In the genomic region with DNA sequence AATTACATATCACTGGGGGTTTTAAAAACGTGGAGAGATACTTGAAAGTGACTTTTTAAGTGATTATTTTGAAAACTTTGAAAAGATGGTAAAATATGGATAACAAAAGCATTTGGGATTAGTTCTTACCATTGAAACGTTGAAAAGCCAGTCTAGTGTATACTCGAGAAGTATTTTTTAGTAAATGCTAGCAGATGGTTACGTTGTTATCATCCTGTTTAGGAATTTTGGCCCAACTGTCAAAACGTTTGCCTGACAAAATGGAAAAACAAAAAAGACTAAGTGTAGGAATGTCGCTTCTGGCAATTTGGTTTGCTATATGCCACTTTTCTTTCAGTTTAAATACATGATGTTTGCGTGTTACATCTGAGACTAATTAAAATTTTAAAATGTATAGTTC, we compare ENCODE assay signal across 8 cellular contexts. TPM values are rescaled to one million over a fixed set of nuclear protein-coding genes. Genes with fewer than 3 reads are reported as not detected.
DNase-seq lines count a peak whose midpoint lies in the region; ATAC-seq and TF ChIP-seq lines count a peak whose summit lies in the region.

No MANE protein-coding gene starts in this region.

- peaks cover 0 to 1% of the 10 kb centered on the region in 2 donors for H3K27me3 Mint-ChIP-seq in T-cell

- POLR2A ChIA-PET in T-cell (lab: Charles Lee) = no interaction called here

- peaks cover 23% of the 10 kb centered on the region for H3K36me3 ChIP-seq in skeletal muscle satellite cell (ENCODE audit: insufficient read depth, low read length)

- H3K4me3 Mint-ChIP-seq in T-cell = peak overlapping the region; percentile 93 to 99 (median 98)

- H3K27me3 ChIP-seq in skeletal muscle satellite cell (ENCODE audit: control insufficient read depth, insufficient read depth, low read length) = no peaks in the 10 kb centered on the region

- H3K9ac ChIP-seq in skeletal muscle satellite cell (ENCODE audit: low read depth, low read length) = peak overlapping the region; percentile 98

- no peak for DNase-seq in GM12865 (ENCODE audit: low read depth)
- no peak for DNase-seq in T-cell
- DNase-seq in fibroblast of villous mesenchyme (ENCODE audit: low read depth) = peak; percentile 3
- no peak for DNase-seq in AG08395 (ENCODE audit: low spot score)
- no peak for DNase-seq in activated gamma-delta T cell treated with Interleukin-2 at 50 U/mL for 16 hours

- H3K4me1 Mint-ChIP-seq in T-cell = peaks cover 65 to 68% (median 66%) of the 10 kb centered on the region in 3 donors

- TF ChIP-seq CTCF in GM12865 (IDR thresholded peaks at IDR 0.05; ENCODE audit: insufficient read depth, low read depth, low read length, missing control alignments) = no peak
- TF ChIP-seq CTCF in fibroblast of villous mesenchyme (IDR thresholded peaks at IDR 0.05; ENCODE audit: insufficient read depth, low read depth, low read length) = no peak

- H3K27ac Mint-ChIP-seq in T-cell = peak overlapping the region; percentile 99 to 100

- CTCF ChIA-PET in T-cell (lab: Charles Lee) = no interaction called here

- H3K4me1 ChIP-seq in skeletal muscle satellite cell (ENCODE audit: control insufficient read depth, insufficient read depth, low read length) = peaks cover 14% of the 10 kb centered on the region

- peak overlapping the region; percentile 98 for H3K4me2 ChIP-seq in skeletal muscle satellite cell (ENCODE audit: low read length)

- H3K36me3 Mint-ChIP-seq in T-cell = peaks cover 50% of the 10 kb centered on the region

- H3K9me3 ChIP-seq in skeletal muscle satellite cell (replicated peaks; ENCODE audit: low read length) = peaks cover 4% of the 10 kb centered on the region

- H3K9me3 Mint-ChIP-seq in T-cell = peaks cover 0 to 17% (median 5%) of the 10 kb centered on the region in 3 donors

- peak overlapping the region; percentile 100 for H3K4me3 ChIP-seq in GM12865 (ENCODE audit: low read depth, low read length)
- peak overlapping the region; percentile 80 for H3K4me3 ChIP-seq in fibroblast of villous mesenchyme (ENCODE audit: low read depth, low read length)
- peak overlapping the region; percentile 92 for H3K4me3 ChIP-seq in skeletal muscle satellite cell (ENCODE audit: low read length)

- ATAC-seq in T-cell (replicated peaks in 1 of 4) (no peak), HG02840 (IDR thresholded peaks at IDR 0.05; ENCODE audit: low FRiP score, unreplicated experiment) (no peak), HG03354 (IDR thresholded peaks at IDR 0.05; ENCODE audit: poor library complexity, severe bottlenecking, unreplicated experiment) (no peak)

RNA-seq across cellular contexts. Expression of a gene that starts 1.2 kb away (rescaled TPM):
- total RNA-seq in T-cell = 100 to 1,000 TPM; 157 to 180 (median 170) TPM
- total RNA-seq in fibroblast of villous mesenchyme = 22.9 and 23.7 TPM in 2 replicates
- 15.9 and 19.8 TPM in 2 replicates for total RNA-seq in skeletal muscle satellite cell (2012; rRNA removed)
